Comparison of ENCODE assay signal across 20 cellular contexts in genomic region chr12:58009355-58009754, GRCh38.
DNase-seq lines count a peak whose midpoint lies in the region; ATAC-seq and TF ChIP-seq lines count a peak whose summit lies in the region.
"Had no signal": no experiment of that assay in that cellular context is flagged by ENCODE, and none has a peak within 500 bp of the region (broad histone marks: within the 10 kb centered on the region; RNA-seq: fewer than 3 reads in every experiment).

No MANE protein-coding gene starts in this region.

- H3K27me3 Mint-ChIP-seq in natural killer cell (ENCODE audit: low read depth in 2 of 2) = peaks cover 4 to 18% of the 10 kb centered on the region in 2 donors
- H3K27me3 Mint-ChIP-seq: CD4-positive, CD25-positive, alpha-beta regulatory T cell had no signal

- intact Hi-C loops in natural killer cell (cut with micrococcal nuclease) (no loop called here), left colon (cut with DNase I, micrococcal nuclease) (no loop called here)

- no peaks in the 10 kb centered on the region for H3K4me1 Mint-ChIP-seq in natural killer cell
- H3K4me1 Mint-ChIP-seq: CD4-positive, CD25-positive, alpha-beta regulatory T cell; H9 had no signal

- no peaks in the 10 kb centered on the region for H3K36me3 Mint-ChIP-seq in natural killer cell
- H3K36me3 Mint-ChIP-seq: CD4-positive, CD25-positive, alpha-beta regulatory T cell had no signal

- H3K27ac Mint-ChIP-seq in natural killer cell = no peak overlapping the region
- H3K27ac Mint-ChIP-seq: CD4-positive, CD25-positive, alpha-beta regulatory T cell had no signal

- no peak overlapping the region for H3K4me3 Mint-ChIP-seq in natural killer cell
- H3K4me3 Mint-ChIP-seq: CD4-positive, CD25-positive, alpha-beta regulatory T cell; H9 had no signal

- DNase-seq in AG09319 (ENCODE audit: extremely low read depth, low read depth) (peak; percentile 34), GM04504 (ENCODE audit: low read depth) (peak; percentile 17), astrocyte of the hippocampus (ENCODE audit: low read depth, low spot score) (peak; percentile 22), fibroblast of gingiva (ENCODE audit: low read depth) (peak; percentile 74), HUDEP-2 (lab: John Stamatoyannopoulos, UW; ENCODE audit: unreplicated experiment in 76 of 76) (no peak), natural killer cell (no peak), left colon (no peak)
- no peak for DNase-seq in activated naive CD4-positive, alpha-beta T cell (lab: John Stamatoyannopoulos, UW)
- DNase-seq: CD4-positive, CD25-positive, alpha-beta regulatory T cell; COR-L47; DMS153; GF-D8; H9; KBM-7; NCI-H1092; NCI-H1436; NCI-H2029; NCI-H345; NCI-H524 treated with DMSO at 0.1 percent for 48 hours had no signal

- TF ChIP-seq CTCF in AG09319 (IDR thresholded peaks at IDR 0.05; ENCODE audit: low read depth, low read length) = no peak
- TF ChIP-seq CTCF in natural killer cell (IDR thresholded peaks at IDR 0.05) = no peak

- no peaks in the 10 kb centered on the region for H3K9me3 Mint-ChIP-seq in natural killer cell

- no peak for ATAC-seq in natural killer cell
- ATAC-seq in left colon = no peak
- ATAC-seq: Panc1 had no signal

Comparison
In these comparisons a context has a peak if more than half of its experiments do, and no peak if none do; other contexts are left out.
1. DNase-seq: peak in AG09319 (single experiment), GM04504 (single experiment), astrocyte of the hippocampus (single experiment) and fibroblast of gingiva (single experiment); none in HUDEP-2 (0 of 76), natural killer cell (single experiment), left colon (0 of 2) and activated naive CD4-positive, alpha-beta T cell (0 of 4).